1 cellular context compared by ENCODE assay signal in the genomic region with DNA sequence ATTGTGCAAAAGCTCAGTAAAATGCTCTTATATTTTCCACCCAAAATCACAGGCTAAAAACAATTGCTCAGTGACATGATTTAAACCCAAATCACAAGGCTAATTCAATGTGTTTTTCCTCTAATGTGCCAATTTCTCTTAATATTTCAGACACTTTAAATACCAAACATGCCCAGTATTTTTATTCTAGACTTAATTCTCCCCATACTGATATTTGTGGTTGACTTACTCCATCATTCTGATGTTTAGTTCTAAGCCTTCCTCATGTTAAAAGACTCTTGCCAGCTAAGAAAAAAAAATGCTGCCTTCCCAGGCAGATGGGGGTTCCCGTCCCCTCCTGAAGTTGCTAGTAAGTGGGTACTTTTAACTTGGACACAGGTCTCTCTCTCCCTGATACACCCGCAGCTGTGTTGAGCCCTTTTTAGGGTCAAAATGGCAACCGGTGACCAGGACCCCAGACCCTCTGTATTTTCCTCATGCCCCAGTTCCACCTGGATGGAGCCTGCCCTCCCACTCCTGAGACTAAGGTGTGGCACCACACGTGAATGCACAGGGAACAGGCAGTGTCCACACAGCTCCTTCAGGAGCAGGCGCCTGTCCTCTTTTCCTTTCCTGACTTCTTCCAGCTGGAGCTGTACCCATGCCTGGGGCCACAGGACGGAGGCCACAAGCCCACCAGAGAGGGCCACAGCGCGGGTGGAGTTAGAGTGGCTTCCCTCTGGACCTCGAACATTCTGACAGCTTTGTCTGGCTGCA.
TF ChIP-seq lines count a peak whose summit lies in the region.

No MANE protein-coding gene starts in this region.

TF ChIP-seq in WTC11, 78 proteins besides CTCF, POLR2A, EP300 and RAD21 (continued from another document):
- TF ChIP-seq, protein P1, sequence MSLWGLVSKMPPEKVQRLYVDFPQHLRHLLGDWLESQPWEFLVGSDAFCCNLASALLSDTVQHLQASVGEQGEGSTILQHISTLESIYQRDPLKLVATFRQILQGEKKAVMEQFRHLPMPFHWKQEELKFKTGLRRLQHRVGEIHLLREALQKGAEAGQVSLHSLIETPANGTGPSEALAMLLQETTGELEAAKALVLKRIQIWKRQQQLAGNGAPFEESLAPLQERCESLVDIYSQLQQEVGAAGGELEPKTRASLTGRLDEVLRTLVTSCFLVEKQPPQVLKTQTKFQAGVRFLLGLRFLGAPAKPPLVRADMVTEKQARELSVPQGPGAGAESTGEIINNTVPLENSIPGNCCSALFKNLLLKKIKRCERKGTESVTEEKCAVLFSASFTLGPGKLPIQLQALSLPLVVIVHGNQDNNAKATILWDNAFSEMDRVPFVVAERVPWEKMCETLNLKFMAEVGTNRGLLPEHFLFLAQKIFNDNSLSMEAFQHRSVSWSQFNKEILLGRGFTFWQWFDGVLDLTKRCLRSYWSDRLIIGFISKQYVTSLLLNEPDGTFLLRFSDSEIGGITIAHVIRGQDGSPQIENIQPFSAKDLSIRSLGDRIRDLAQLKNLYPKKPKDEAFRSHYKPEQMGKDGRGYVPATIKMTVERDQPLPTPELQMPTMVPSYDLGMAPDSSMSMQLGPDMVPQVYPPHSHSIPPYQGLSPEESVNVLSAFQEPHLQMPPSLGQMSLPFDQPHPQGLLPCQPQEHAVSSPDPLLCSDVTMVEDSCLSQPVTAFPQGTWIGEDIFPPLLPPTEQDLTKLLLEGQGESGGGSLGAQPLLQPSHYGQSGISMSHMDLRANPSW (CRISPR knock-in tag; conservative IDR thresholded peaks at IDR 0.05; ENCODE audit: low read depth), result no peak
- TF ChIP-seq ZNF416 (CRISPR knock-in tag; IDR thresholded peaks at IDR 0.05) (no peak), FOXK1 (CRISPR knock-in tag; IDR thresholded peaks at IDR 0.05) (no peak), ELF4 (CRISPR knock-in tag; IDR thresholded peaks at IDR 0.05; ENCODE audit: low read depth) (no peak), ZNF423 (CRISPR knock-in tag; IDR thresholded peaks at IDR 0.05) (no peak), ZNF263 (CRISPR knock-in tag; IDR thresholded peaks at IDR 0.05; ENCODE audit: low read depth) (no peak)
- TF ChIP-seq, protein P2, sequence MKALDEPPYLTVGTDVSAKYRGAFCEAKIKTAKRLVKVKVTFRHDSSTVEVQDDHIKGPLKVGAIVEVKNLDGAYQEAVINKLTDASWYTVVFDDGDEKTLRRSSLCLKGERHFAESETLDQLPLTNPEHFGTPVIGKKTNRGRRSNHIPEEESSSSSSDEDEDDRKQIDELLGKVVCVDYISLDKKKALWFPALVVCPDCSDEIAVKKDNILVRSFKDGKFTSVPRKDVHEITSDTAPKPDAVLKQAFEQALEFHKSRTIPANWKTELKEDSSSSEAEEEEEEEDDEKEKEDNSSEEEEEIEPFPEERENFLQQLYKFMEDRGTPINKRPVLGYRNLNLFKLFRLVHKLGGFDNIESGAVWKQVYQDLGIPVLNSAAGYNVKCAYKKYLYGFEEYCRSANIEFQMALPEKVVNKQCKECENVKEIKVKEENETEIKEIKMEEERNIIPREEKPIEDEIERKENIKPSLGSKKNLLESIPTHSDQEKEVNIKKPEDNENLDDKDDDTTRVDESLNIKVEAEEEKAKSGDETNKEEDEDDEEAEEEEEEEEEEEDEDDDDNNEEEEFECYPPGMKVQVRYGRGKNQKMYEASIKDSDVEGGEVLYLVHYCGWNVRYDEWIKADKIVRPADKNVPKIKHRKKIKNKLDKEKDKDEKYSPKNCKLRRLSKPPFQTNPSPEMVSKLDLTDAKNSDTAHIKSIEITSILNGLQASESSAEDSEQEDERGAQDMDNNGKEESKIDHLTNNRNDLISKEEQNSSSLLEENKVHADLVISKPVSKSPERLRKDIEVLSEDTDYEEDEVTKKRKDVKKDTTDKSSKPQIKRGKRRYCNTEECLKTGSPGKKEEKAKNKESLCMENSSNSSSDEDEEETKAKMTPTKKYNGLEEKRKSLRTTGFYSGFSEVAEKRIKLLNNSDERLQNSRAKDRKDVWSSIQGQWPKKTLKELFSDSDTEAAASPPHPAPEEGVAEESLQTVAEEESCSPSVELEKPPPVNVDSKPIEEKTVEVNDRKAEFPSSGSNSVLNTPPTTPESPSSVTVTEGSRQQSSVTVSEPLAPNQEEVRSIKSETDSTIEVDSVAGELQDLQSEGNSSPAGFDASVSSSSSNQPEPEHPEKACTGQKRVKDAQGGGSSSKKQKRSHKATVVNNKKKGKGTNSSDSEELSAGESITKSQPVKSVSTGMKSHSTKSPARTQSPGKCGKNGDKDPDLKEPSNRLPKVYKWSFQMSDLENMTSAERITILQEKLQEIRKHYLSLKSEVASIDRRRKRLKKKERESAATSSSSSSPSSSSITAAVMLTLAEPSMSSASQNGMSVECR (CRISPR knock-in tag; IDR thresholded peaks at IDR 0.05; ENCODE audit: borderline replicate concordance), result no peak
